Comparison of ENCODE assay signal across 21 cellular contexts in genomic region chr1:31180338-31180737, GRCh38. TPM values are rescaled to one million over a fixed set of nuclear protein-coding genes. Genes with fewer than 3 reads are reported as not detected.
"Had no signal": no experiment of that assay in that cellular context is flagged by ENCODE, and none has a peak within 500 bp of the region (broad histone marks: within the 10 kb centered on the region; RNA-seq: fewer than 3 reads in every experiment).

No MANE protein-coding gene starts in this region.

- ATAC-seq: heart left ventricle, mucosa of descending colon had no signal

- H3K27ac Mint-ChIP-seq: endodermal cell, nephron progenitor cell had no signal

- H3K4me3 Mint-ChIP-seq: nephron progenitor cell had no signal

- H3K9me3 ChIP-seq: colonic mucosa, heart left ventricle, mucosa of descending colon, right atrium auricular region, sigmoid colon had no signal

- H3K36me3 ChIP-seq: colonic mucosa, heart left ventricle, right atrium auricular region, sigmoid colon had no signal

- H3K4me1 ChIP-seq: colonic mucosa had no signal

- H3K27ac ChIP-seq: colonic mucosa, heart left ventricle, right atrium auricular region, sigmoid colon, skin epidermis had no signal

- DNase-seq: cerebellar nuclear complex; colonic mucosa; effector CD4-positive, alpha-beta T cell; endodermal cell; erythroblast; foreskin melanocyte; heart left ventricle; hippocampal formation; kidney glomerular epithelial cell; mucosa of descending colon; nephron progenitor cell; posterior cingulate gyrus; sigmoid colon; stimulated activated CD4-positive, alpha-beta T cell treated with anti-CD3 and anti-CD28 coated beads, Interleukin-12 subunit alpha, Interleukin-12 subunit beta, amount 100 ng/mL, for 4 hours; stimulated activated naive CD4-positive, alpha-beta T cell; trophoblast cell had no signal

- H3K4me1 Mint-ChIP-seq: nephron progenitor cell had no signal

- H3K4me3 ChIP-seq: colonic mucosa, heart left ventricle, mucosa of descending colon, right atrium auricular region, sigmoid colon, skin epidermis had no signal

- H3K27me3 ChIP-seq: colonic mucosa, right atrium auricular region had no signal

RNA-seq across cellular contexts. Expression of gene NKAIN1, which starts 59.3 kb away (rescaled TPM):
- total RNA-seq: dermis microvascular lymphatic vessel endothelial cell, liver, lung microvascular endothelial cell, right atrium auricular region had no signal
- polyA plus RNA-seq: heart left ventricle, liver had no signal
